In genomic region chr12:120229583-120230325, GRCh38 we compare ENCODE assay signal across 8 cellular contexts. TPM values are rescaled to one million over a fixed set of nuclear protein-coding genes. Genes with fewer than 3 reads are reported as not detected.
DNase-seq lines count a peak whose midpoint lies in the region; ATAC-seq and TF ChIP-seq lines count a peak whose summit lies in the region.

No MANE protein-coding gene starts in this region.

- peak overlapping the region; percentile 98 for H3K4me2 ChIP-seq in PC-3 (ENCODE audit: low read length)

- peak; percentile 0; the same call in 1 of the 2 replicates for ATAC-seq in PC-3
- ATAC-seq in effector memory CD8-positive, alpha-beta T cell (replicated peaks), result no peak
- ATAC-seq in HG02759 (IDR thresholded peaks at IDR 0.05; ENCODE audit: unreplicated experiment), result no peak
- no peak for ATAC-seq in GM21360 (IDR thresholded peaks at IDR 0.05; ENCODE audit: unreplicated experiment)
- no peak for ATAC-seq in HG02938 (IDR thresholded peaks at IDR 0.05; ENCODE audit: unreplicated experiment)

- intact Hi-C loops in CD4-positive, alpha-beta memory T cell (cut with micrococcal nuclease), result loop anchor here (2.0 kb wide), 1 partner anchor 29 kb away; the partner anchor contains the start of gene RPLP0
- intact Hi-C loops in PC-3 (cut with micrococcal nuclease), result no loop called here

- no peaks in the 10 kb centered on the region for H3K9me2 ChIP-seq in PC-3 (replicated peaks; ENCODE audit: low read length)

- no peak for DNase-seq in CD4-positive, alpha-beta memory T cell
- DNase-seq in PC-3 (peak; percentile 83), nephron progenitor cell (no peak)
- no peak for DNase-seq in effector memory CD8-positive, alpha-beta T cell
- no peak for DNase-seq in stimulated activated CD4-positive, alpha-beta T cell treated with anti-CD3 and anti-CD28 coated beads, Interleukin-1b, Interleukin-23, amount 100 ng/mL, for 48 hours

- no peaks in the 10 kb centered on the region for H3K27me3 ChIP-seq in CD4-positive, alpha-beta memory T cell (ENCODE audit: insufficient read depth, low read length)
- H3K27me3 ChIP-seq in PC-3 (ENCODE audit: low read length), result no peaks in the 10 kb centered on the region

- H3K4me3 ChIP-seq in CD4-positive, alpha-beta memory T cell (ENCODE audit: low read length in 2 of 2), result no peak overlapping the region
- peak overlapping the region; percentile 60 for H3K4me3 ChIP-seq in PC-3 (ENCODE audit: low read length)

- peaks cover 91% of the 10 kb centered on the region for H3K79me2 ChIP-seq in PC-3 (ENCODE audit: low read length)

- peak overlapping the region in 4 of 8 donors; percentile 32 to 46 (median 38) for H3K4me3 Mint-ChIP-seq in CD4-positive, alpha-beta memory T cell
- peak overlapping the region; percentile 77 to 80 for H3K4me3 Mint-ChIP-seq in effector memory CD8-positive, alpha-beta T cell
- H3K4me3 Mint-ChIP-seq in nephron progenitor cell, result no peak overlapping the region

- H2AFZ ChIP-seq in PC-3 (ENCODE audit: low read length), result no peak overlapping the region

- no peak for TF ChIP-seq CTCF in PC-3 (conservative IDR thresholded peaks at IDR 0.05; ENCODE audit: low read depth, low read length)
- TF ChIP-seq CTCF in nephron progenitor cell (IDR thresholded peaks at IDR 0.05), result no peak

- peaks cover 0 to 2% (median 0%) of the 10 kb centered on the region in 8 donors for H3K9me3 Mint-ChIP-seq in CD4-positive, alpha-beta memory T cell
- H3K9me3 Mint-ChIP-seq in effector memory CD8-positive, alpha-beta T cell, result no peaks in the 10 kb centered on the region
- H3K9me3 Mint-ChIP-seq in nephron progenitor cell, result no peaks in the 10 kb centered on the region

- H3K36me3 Mint-ChIP-seq in CD4-positive, alpha-beta memory T cell, result peaks cover 0 to 32% of the 10 kb centered on the region in 2 donors
- H3K36me3 Mint-ChIP-seq in effector memory CD8-positive, alpha-beta T cell (ENCODE audit: insufficient read depth), result peaks cover 42% of the 10 kb centered on the region
- no peaks in the 10 kb centered on the region for H3K36me3 Mint-ChIP-seq in nephron progenitor cell (ENCODE audit: low read depth)

- H3K36me3 ChIP-seq in CD4-positive, alpha-beta memory T cell (ENCODE audit: insufficient read depth, low read length), result peaks cover 8% of the 10 kb centered on the region
- H3K36me3 ChIP-seq in PC-3 (ENCODE audit: low read depth, low read length), result peaks cover 31% of the 10 kb centered on the region

- peaks cover 31% of the 10 kb centered on the region for H3F3A ChIP-seq in PC-3 (ENCODE audit: low read length, unreplicated experiment)

- peaks cover 98% of the 10 kb centered on the region for H3K4me1 ChIP-seq in CD4-positive, alpha-beta memory T cell (ENCODE audit: insufficient read depth, low read length)
- H3K4me1 ChIP-seq in PC-3 (ENCODE audit: insufficient read depth, low read length), result peaks cover 71% of the 10 kb centered on the region

- POLR2A ChIA-PET in CD4-positive, alpha-beta memory T cell (lab: Charles Lee; ENCODE audit: partially characterized antibody), result interaction anchor here (0.6 to 12.6 kb wide), 11 partner anchors 8 to 267 kb away, joined by 4 to 338 read pairs (median 14); partner anchors contain the start of genes PXN, RNU4-1, RNU4-2 and RPLP0
- POLR2A ChIA-PET in PC-3 (lab: Charles Lee; ENCODE audit: unreplicated experiment), result interaction anchor here (0.5 to 3.4 kb wide), 6 partner anchors 10 to 62 kb away, joined by 6 to 72 read pairs (median 46); partner anchors contain the start of genes PXN, RNU4-2 and RPLP0

- peak overlapping the region; percentile 70 to 96 (median 92) for H3K27ac Mint-ChIP-seq in CD4-positive, alpha-beta memory T cell
- peak overlapping the region; percentile 49 to 56 for H3K27ac Mint-ChIP-seq in effector memory CD8-positive, alpha-beta T cell
- peak overlapping the region; percentile 98 for H3K27ac Mint-ChIP-seq in nephron progenitor cell

- H3K27ac ChIP-seq in CD4-positive, alpha-beta memory T cell (ENCODE audit: low read depth, low read length), result peak overlapping the region; percentile 55
- H3K27ac ChIP-seq in PC-3 (ENCODE audit: low read length), result peak overlapping the region; percentile 99

- no peaks in the 10 kb centered on the region for H3K27me3 Mint-ChIP-seq in CD4-positive, alpha-beta memory T cell
- no peaks in the 10 kb centered on the region for H3K27me3 Mint-ChIP-seq in effector memory CD8-positive, alpha-beta T cell
- no peaks in the 10 kb centered on the region for H3K27me3 Mint-ChIP-seq in nephron progenitor cell (ENCODE audit: low read depth, poor library complexity)

- H4K20me1 ChIP-seq in PC-3 (ENCODE audit: low read length), result peaks cover 30% of the 10 kb centered on the region

- H3K4me1 Mint-ChIP-seq in CD4-positive, alpha-beta memory T cell, result peaks cover 67 to 98% (median 87%) of the 10 kb centered on the region in 4 donors
- peaks cover 81 to 88% of the 10 kb centered on the region in 2 donors for H3K4me1 Mint-ChIP-seq in effector memory CD8-positive, alpha-beta T cell (ENCODE audit: low read depth in 2 of 2)
- H3K4me1 Mint-ChIP-seq in nephron progenitor cell, result peaks cover 99% of the 10 kb centered on the region

- no peaks in the 10 kb centered on the region for H3K9me3 ChIP-seq in CD4-positive, alpha-beta memory T cell (ENCODE audit: control insufficient read depth in 1 of 2, low read length in 2 of 2)
- H3K9me3 ChIP-seq in PC-3 (ENCODE audit: low read length), result no peaks in the 10 kb centered on the region

- H3K9ac ChIP-seq in PC-3 (ENCODE audit: low read length), result peak overlapping the region; percentile 96

- BruUV-seq in PC-3 (replicated peaks; lab: Mats Ljungman, UMichigan), result no TSS peak

- CTCF ChIA-PET in CD4-positive, alpha-beta memory T cell (lab: Charles Lee; ENCODE audit: partially characterized antibody), result interaction anchor here (0.9 to 17.5 kb wide), 5 partner anchors 11 to 98 kb away, joined by 3 to 1075 read pairs (median 22); partner anchors contain the start of genes PLA2G1B, PXN and RPLP0
- CTCF ChIA-PET in PC-3 (lab: Charles Lee), result interaction anchor here (0.6 to 6.8 kb wide), 4 partner anchors 8 to 34 kb away, joined by 4 to 142 read pairs (median 16); partner anchors contain the start of gene PXN

RNA-seq across cellular contexts. Expression of gene RPLP0, which starts 28.8 kb away (rescaled TPM):
- total RNA-seq in CD4-positive, alpha-beta memory T cell, result 1,000 to 10,000 TPM; 1,817 to 1,965 TPM
- polyA plus RNA-seq in CD4-positive, alpha-beta memory T cell, result 1,000 to 10,000 TPM; 1,342 to 2,125 TPM
- 6,714 and 7,550 TPM in 2 replicates for total RNA-seq in PC-3 (2014; rRNA removed)

RNA-seq across cellular contexts. Expression of gene GCN1, which starts 35.2 kb away (rescaled TPM):
- total RNA-seq in CD4-positive, alpha-beta memory T cell, result 100 to 1,000 TPM; 127 to 132 TPM
- 10 to 100 TPM; 13.9 to 29.6 TPM for polyA plus RNA-seq in CD4-positive, alpha-beta memory T cell
- 254 and 334 TPM in 2 replicates for total RNA-seq in PC-3 (2014; rRNA removed)

RNA-seq across cellular contexts. Expression of gene PXN, which starts 35.8 kb away (rescaled TPM):
- total RNA-seq in CD4-positive, alpha-beta memory T cell, result 100 to 1,000 TPM; 108 to 126 TPM
- polyA plus RNA-seq in CD4-positive, alpha-beta memory T cell, result 100 to 1,000 TPM in 1 of 2 donors, 10 to 100 TPM in 1; 81.7 to 115 TPM
- total RNA-seq in PC-3 (2014; rRNA removed), result 313 and 413 TPM in 2 replicates
